25 cellular contexts compared by ENCODE assay signal in genomic region chr12:32903318-32903717, GRCh38.
"Had no signal": no experiment of that assay in that cellular context is flagged by ENCODE, and none has a peak within 500 bp of the region (broad histone marks: within the 10 kb centered on the region; RNA-seq: fewer than 3 reads in every experiment).

No MANE protein-coding gene starts in this region.

- H3K36me3 Mint-ChIP-seq: natural killer cell had no signal

- H3K9me3 Mint-ChIP-seq: dendritic cell treated with granulocyte-macrophage colony-stimulating factor and Interleukin-4, amounts not matched to agents 40 ng/mL and 50 ng/mL, for 4 days; endodermal cell; natural killer cell; stimulated activated naive CD8-positive, alpha-beta T cell treated with anti-CD3 and anti-CD28 coated beads, Interleukin-15, amount 100 ng/mL, for 72 hours had no signal

- H3K27ac Mint-ChIP-seq: dendritic cell treated with granulocyte-macrophage colony-stimulating factor and Interleukin-4, amounts not matched to agents 40 ng/mL and 50 ng/mL, for 4 days; endodermal cell; natural killer cell; stimulated activated naive CD8-positive, alpha-beta T cell treated with anti-CD3 and anti-CD28 coated beads, Interleukin-15, amount 100 ng/mL, for 72 hours had no signal

- H3K27me3 ChIP-seq: colonic mucosa, gastrocnemius medialis, heart left ventricle, neutrophil, pancreas had no signal

- H3K36me3 ChIP-seq: colonic mucosa, gastrocnemius medialis, heart left ventricle, left lung, lower lobe of right lung, neutrophil, pancreas, thyroid gland had no signal

- H3K4me3 ChIP-seq: colonic mucosa, gastrocnemius medialis, heart left ventricle, left lung, lower lobe of right lung, pancreas, smooth muscle cell, thyroid gland had no signal

- H3K4me2 ChIP-seq: smooth muscle cell had no signal

- FAIRE-seq: pancreas had no signal

- H3K27ac ChIP-seq: colonic mucosa, gastrocnemius medialis, heart left ventricle, left lung, lower lobe of right lung, neutrophil, pancreas, thyroid gland had no signal

- H3K4me1 ChIP-seq: colonic mucosa, gastrocnemius medialis, left lung, lower lobe of right lung had no signal

- H3K4me1 Mint-ChIP-seq: natural killer cell; stimulated activated naive CD8-positive, alpha-beta T cell treated with anti-CD3 and anti-CD28 coated beads, Interleukin-15, amount 100 ng/mL, for 72 hours had no signal

- H3K9me3 ChIP-seq: colonic mucosa, gastrocnemius medialis, heart left ventricle, left lung, lower lobe of right lung, neutrophil, pancreas, thyroid gland had no signal

- ATAC-seq: gastrocnemius medialis; left cardiac atrium; left lung; lower lobe of right lung; natural killer cell; sciatic nerve; stimulated activated naive CD8-positive, alpha-beta T cell treated with anti-CD3 and anti-CD28 coated beads, Interleukin-15, amount 100 ng/mL, for 72 hours had no signal

- H3K27me3 Mint-ChIP-seq: dendritic cell treated with granulocyte-macrophage colony-stimulating factor and Interleukin-4, amounts not matched to agents 40 ng/mL and 50 ng/mL, for 4 days; progenitor cell of endocrine pancreas had no signal

- DNase-seq: colonic mucosa; effector CD8-positive, alpha-beta T cell; endodermal cell; foreskin fibroblast; gastrocnemius medialis; heart left ventricle; hippocampal formation; left cardiac atrium; left lung; lower lobe of right lung; natural killer cell; pancreas; stimulated activated CD4-positive, alpha-beta T cell treated with anti-CD3 and anti-CD28 coated beads, Interleukin-12 subunit alpha, Interleukin-12 subunit beta, amount 100 ng/mL, for 4 hours; stimulated activated CD4-positive, alpha-beta T cell treated with anti-CD3 and anti-CD28 coated beads, Interleukin-1b, Interleukin-23, amount 100 ng/mL, for 48 hours; stimulated activated CD4-positive, alpha-beta T cell treated with anti-CD3 and anti-CD28 coated beads, Interleukin-4, amount 100 ng/mL, for 1 hour; stimulated activated CD8-positive, alpha-beta memory T cell treated with anti-CD3 and anti-CD28 coated beads, Interleukin-4, amount 100 ng/mL, for 48 hours; stimulated activated naive CD4-positive, alpha-beta T cell; stimulated activated naive CD8-positive, alpha-beta T cell treated with anti-CD3 and anti-CD28 coated beads, Interleukin-15, amount 100 ng/mL, for 72 hours; thyroid gland; trophoblast cell had no signal

- H3K4me3 Mint-ChIP-seq: dendritic cell treated with granulocyte-macrophage colony-stimulating factor and Interleukin-4, amounts not matched to agents 40 ng/mL and 50 ng/mL, for 4 days; endodermal cell; natural killer cell; stimulated activated naive CD8-positive, alpha-beta T cell treated with anti-CD3 and anti-CD28 coated beads, Interleukin-15, amount 100 ng/mL, for 72 hours had no signal
